In genomic region chr3:49244589-49245205, GRCh38 we compare ENCODE assay signal across 1 cellular context.
TF ChIP-seq lines count a peak whose summit lies in the region.

No MANE protein-coding gene starts in this region.

TF ChIP-seq in SK-N-SH treated with all-trans-retinoic acid at 6 μM for 48 hours, 23 proteins besides CTCF, POLR2A, EP300 and RAD21 (continued from another document):
- TF ChIP-seq PATZ1 (CRISPR knock-in tag; IDR thresholded peaks at IDR 0.05; ENCODE audit: borderline replicate concordance): no peak
- no peak for TF ChIP-seq TSHZ2 (CRISPR knock-in tag; IDR thresholded peaks at IDR 0.05)
- TF ChIP-seq PPARA (CRISPR knock-in tag; IDR thresholded peaks at IDR 0.05; ENCODE audit: borderline replicate concordance): no peak
- no peak for TF ChIP-seq CSDC2 (CRISPR knock-in tag; IDR thresholded peaks at IDR 0.05)
- no peak for TF ChIP-seq ZNF565 (CRISPR knock-in tag; conservative IDR thresholded peaks at IDR 0.05; ENCODE audit: low read depth)
- TF ChIP-seq POU6F1 (CRISPR knock-in tag; IDR thresholded peaks at IDR 0.05; ENCODE audit: borderline replicate concordance, low read depth): no peak
- no peak for TF ChIP-seq GLIS3 (CRISPR knock-in tag; IDR thresholded peaks at IDR 0.05)
- no peak for TF ChIP-seq BACH2 (CRISPR knock-in tag; IDR thresholded peaks at IDR 0.05; ENCODE audit: borderline replicate concordance)
- no peak for TF ChIP-seq TCF4 (CRISPR knock-in tag; IDR thresholded peaks at IDR 0.05; ENCODE audit: borderline replicate concordance)
- TF ChIP-seq RARB (CRISPR knock-in tag; IDR thresholded peaks at IDR 0.05): no peak
- TF ChIP-seq ISL1 (CRISPR knock-in tag; IDR thresholded peaks at IDR 0.05): no peak
- no peak for TF ChIP-seq CSRNP3 (CRISPR knock-in tag; IDR thresholded peaks at IDR 0.05)
- TF ChIP-seq ZFP3 (CRISPR knock-in tag; IDR thresholded peaks at IDR 0.05): no peak
- TF ChIP-seq ARNTL (CRISPR knock-in tag; IDR thresholded peaks at IDR 0.05; ENCODE audit: borderline replicate concordance, low read depth): no peak
